8 cellular contexts compared by ENCODE assay signal in genomic region chr3:170572665-170573253, GRCh38. TPM values are rescaled to one million over a fixed set of nuclear protein-coding genes. Genes with fewer than 3 reads are reported as not detected.
DNase-seq lines count a peak whose midpoint lies in the region; ATAC-seq and TF ChIP-seq lines count a peak whose summit lies in the region.

No MANE protein-coding gene starts in this region.

- no peak overlapping the region for H3K4me3 ChIP-seq in Peyer's patch

- H3K4me1 ChIP-seq in Peyer's patch: no peaks in the 10 kb centered on the region

- no peaks in the 10 kb centered on the region for H3K27me3 ChIP-seq in Peyer's patch

- peak; percentile 98 for ATAC-seq in GM21390 (IDR thresholded peaks at IDR 0.05; ENCODE audit: unreplicated experiment)
- peak; percentile 98 for ATAC-seq in HG03558 (IDR thresholded peaks at IDR 0.05; ENCODE audit: extremely low read depth, unreplicated experiment)
- no peak for ATAC-seq in left ventricle myocardium superior

- TF ChIP-seq POLR2A in Peyer's patch (IDR thresholded peaks at IDR 0.05): no peak

- H3K27ac ChIP-seq in Peyer's patch: no peak overlapping the region

- peak; percentile 38 for DNase-seq in GM10248 (ENCODE audit: extremely low spot score)
- DNase-seq in dedifferentiated amniotic fluid mesenchymal stem cell (ENCODE audit: extremely low spot score): peak; percentile 74
- no peak for DNase-seq in kidney glomerular epithelial cell (lab: John Stamatoyannopoulos, UW)
- no peak for DNase-seq in NCI-H2227 (lab: John Stamatoyannopoulos, UW; ENCODE audit: unreplicated experiment)
- DNase-seq in Peyer's patch: no peak
- no peak for DNase-seq in left ventricle myocardium superior

- POLR2A ChIA-PET in GM10248 (lab: Yijun Ruan, JAX): no interaction called here

- intact Hi-C loops in left ventricle myocardium superior (cut with micrococcal nuclease): no loop called here

- TF ChIP-seq CTCF in GM10248 (IDR thresholded peaks at IDR 0.05; ENCODE audit: control extremely low read depth, extremely low read depth, low read depth, missing control alignments): no peak
- no peak for TF ChIP-seq CTCF in Peyer's patch (IDR thresholded peaks at IDR 0.05)

- CTCF ChIA-PET in GM10248 (lab: Yijun Ruan, JAX): interaction anchor here (1.0 kb wide), 1 partner anchor 9 kb away, joined by 3 read pairs; no protein-coding TSS in a partner anchor

- H3K9me3 ChIP-seq in Peyer's patch: no peaks in the 10 kb centered on the region

- H3K36me3 ChIP-seq in Peyer's patch: no peaks in the 10 kb centered on the region

RNA-seq across cellular contexts. Expression of gene SLC7A14, which starts 13.1 kb away (rescaled TPM):
- under 1 TPM in 3 of 4 donors, not detected in 1; 0.18 to 0.40 (median 0.38) TPM for total RNA-seq in Peyer's patch
- total RNA-seq in left ventricle myocardium superior: not detected

Comparison
In these comparisons a context has a peak if more than half of its experiments do, and no peak if none do; other contexts are left out.
1. DNase-seq: peak in GM10248 (single experiment) and dedifferentiated amniotic fluid mesenchymal stem cell (single experiment); none in kidney glomerular epithelial cell (single experiment), NCI-H2227 (single experiment), Peyer's patch (0 of 3) and left ventricle myocardium superior (single experiment).